ENCODE assay signal across 25 cellular contexts in genomic region chr3:45968149-45968548, GRCh38. TPM values are rescaled to one million over a fixed set of nuclear protein-coding genes. Genes with fewer than 3 reads are reported as not detected.
DNase-seq lines count a peak whose midpoint lies in the region; ATAC-seq, FAIRE-seq and TF ChIP-seq lines count a peak whose summit lies in the region.
"Had no signal": no experiment of that assay in that cellular context is flagged by ENCODE, and none has a peak within 500 bp of the region (broad histone marks: within the 10 kb centered on the region; RNA-seq: fewer than 3 reads in every experiment).

No MANE protein-coding gene starts in this region.

- no peaks in the 10 kb centered on the region for H3K27me3 ChIP-seq in GM12878 (replicated peaks in 1 of 2; ENCODE audit: control insufficient read depth in 2 of 2, insufficient read depth in 2 of 2, low read length in 1 of 2)
- no peaks in the 10 kb centered on the region for H3K27me3 ChIP-seq in MM.1S (replicated peaks; ENCODE audit: insufficient read depth, low read length)
- H3K27me3 ChIP-seq: colonic mucosa, heart right ventricle, MG63 had no signal

- H3K4me1 Mint-ChIP-seq in natural killer cell treated with Interleukin-12 subunit alpha and Interleukin-12 subunit beta and Interleukin-15 and Interleukin-18, amount 100 ng/mL, for 72 hours (ENCODE audit: low read depth in 2 of 2) = peaks cover 41 to 91% of the 10 kb centered on the region in 2 donors
- H3K4me1 Mint-ChIP-seq in natural killer cell (peaks cover 5 to 38% of the 10 kb centered on the region in 2 donors), mesothelial cell of epicardium (peaks cover 16% of the 10 kb centered on the region)

- H3K4me3 ChIP-seq in GM12878 = no peak overlapping the region
- H3K4me3 ChIP-seq in MM.1S (ENCODE audit: low read length) = no peak overlapping the region
- H3K4me3 ChIP-seq: colonic mucosa, heart right ventricle, lower lobe of right lung, MG63 had no signal

- in situ Hi-C loops in GM12878 (cut with MboI) = no loop called here

- H3F3A ChIP-seq in MM.1S (ENCODE audit: insufficient read depth, low read length) = peaks cover 13% of the 10 kb centered on the region; the same call in 1 of the 2 replicates

- peak overlapping the region; percentile 83 for H3K4me3 Mint-ChIP-seq in natural killer cell treated with Interleukin-12 subunit alpha and Interleukin-12 subunit beta and Interleukin-15 and Interleukin-18, amount 100 ng/mL, for 72 hours
- H3K4me3 Mint-ChIP-seq in natural killer cell (no peak overlapping the region), mesothelial cell of epicardium (no peak overlapping the region)
- H3K4me3 Mint-ChIP-seq: activated naive CD4-positive, alpha-beta T cell treated with anti-CD3 and anti-CD28 coated beads, Interleukin-2, amount 10 ng/mL, durations not matched to agents 7 days and 5 days; CD14-positive monocyte; naive B cell had no signal

- FAIRE-seq in GM12878 (lab: Jason Lieb, UNC) = no peak
- FAIRE-seq: endometrium, HepG2, small intestine, TTC549 had no signal

- H3K27ac ChIP-seq in GM12878 (ENCODE audit: control insufficient read depth, insufficient read depth) (no peak overlapping the region), MM.1S (ENCODE audit: low read length) (no peak overlapping the region)
- H3K27ac ChIP-seq: colonic mucosa, parathyroid adenoma had no signal

- TF ChIP-seq EP300 in GM12878 (IDR thresholded peaks at IDR 0.05; ENCODE audit: borderline replicate concordance in 1 of 2, control insufficient read depth in 1 of 2, low read depth in 2 of 2, low read length in 2 of 2) = no peak

- CTCF ChIA-PET in GM12878 (lab: Yijun Ruan, JAX) = interaction anchor here (1.0 to 2.5 kb wide), 4 partner anchors 14 to 109 kb away, joined by 3 to 11 read pairs (median 4); partner anchors contain the start of gene CXCR6

- POLR2A ChIA-PET in GM12878 (lab: Charles Lee) = interaction anchor here (1.1 to 1.3 kb wide), 2 partner anchors 10 to 14 kb away, joined by 3 read pairs; no protein-coding TSS in a partner anchor

- H3K9ac ChIP-seq in GM12878 (ENCODE audit: control insufficient read depth, insufficient read depth, low read length) = no peak overlapping the region
- H3K9ac ChIP-seq in MM.1S (ENCODE audit: low read length) = no peak overlapping the region
- H3K9ac ChIP-seq: parathyroid adenoma had no signal

- H3K4me2 ChIP-seq in GM12878 (ENCODE audit: control insufficient read depth, insufficient read depth) = no peak overlapping the region
- no peak overlapping the region for H3K4me2 ChIP-seq in MM.1S (ENCODE audit: low read depth, low read length)

- RAD21 ChIA-PET in GM12878 (lab: Charles Lee; ENCODE audit: unreplicated experiment) = interaction anchor here (1.4 to 4.8 kb wide), 3 partner anchors 10 to 109 kb away, joined by 3 to 20 read pairs (median 7); partner anchors contain the start of gene CXCR6

- H3K27me3 Mint-ChIP-seq in natural killer cell treated with Interleukin-12 subunit alpha and Interleukin-12 subunit beta and Interleukin-15 and Interleukin-18, amount 100 ng/mL, for 72 hours = no peaks in the 10 kb centered on the region
- H3K27me3 Mint-ChIP-seq in natural killer cell (ENCODE audit: low read depth in 2 of 2) (no peaks in the 10 kb centered on the region), mesothelial cell of epicardium (ENCODE audit: low read depth) (no peaks in the 10 kb centered on the region)
- H3K27me3 Mint-ChIP-seq: activated CD4-positive, alpha-beta T cell treated with anti-CD3 and anti-CD28 coated beads, Interleukin-2, amount 10 ng/mL, durations not matched to agents 24 days and 14 days; activated naive CD4-positive, alpha-beta T cell treated with anti-CD3 and anti-CD28 coated beads, Interleukin-2, amount 10 ng/mL, durations not matched to agents 7 days and 5 days; naive B cell had no signal

- H3K9me2 ChIP-seq in MM.1S (replicated peaks; ENCODE audit: insufficient read depth, low read length) = no peaks in the 10 kb centered on the region

- 92% methylated on average over 9 of the region's 9 CpGs for whole genome bisulfite sequencing in GM12878 (ENCODE audit: insufficient coverage, insufficient replicate concordance, low lambda C conversion rate, missing lambda C conversion rate)

- BruUV-seq in GM12878 (replicated peaks; lab: Mats Ljungman, UMichigan) = TSS peak; percentile 54

- no peak overlapping the region for H2AFZ ChIP-seq in GM12878 (ENCODE audit: control insufficient read depth, low read depth, low read length)
- H2AFZ ChIP-seq in MM.1S (ENCODE audit: low read length) = no peak overlapping the region
- H2AFZ ChIP-seq: parathyroid adenoma had no signal

- no peak for ATAC-seq in natural killer cell treated with Interleukin-12 subunit alpha and Interleukin-12 subunit beta and Interleukin-15 and Interleukin-18, amount 100 ng/mL, for 72 hours
- ATAC-seq in natural killer cell (no peak), GM12878 (no peak)
- ATAC-seq: lower lobe of right lung had no signal

- no peaks in the 10 kb centered on the region for H3K9me3 Mint-ChIP-seq in natural killer cell treated with Interleukin-12 subunit alpha and Interleukin-12 subunit beta and Interleukin-15 and Interleukin-18, amount 100 ng/mL, for 72 hours
- no peaks in the 10 kb centered on the region for H3K9me3 Mint-ChIP-seq in natural killer cell
- no peaks in the 10 kb centered on the region for H3K9me3 Mint-ChIP-seq in mesothelial cell of epicardium
- H3K9me3 Mint-ChIP-seq: activated CD4-positive, alpha-beta T cell treated with anti-CD3 and anti-CD28 coated beads, Interleukin-2, amount 10 ng/mL, durations not matched to agents 24 days and 14 days; activated naive CD4-positive, alpha-beta T cell treated with anti-CD3 and anti-CD28 coated beads, Interleukin-2, amount 10 ng/mL, durations not matched to agents 7 days and 5 days; immature natural killer cell; naive B cell had no signal

- TF ChIP-seq RAD21 in GM12878 (IDR thresholded peaks at IDR 0.05; ENCODE audit: insufficient read depth, low read depth, low read length) = no peak

- H3K79me2 ChIP-seq in GM12878 (ENCODE audit: control insufficient read depth, insufficient read depth, low read length) = no peaks in the 10 kb centered on the region
- no peaks in the 10 kb centered on the region for H3K79me2 ChIP-seq in MM.1S (ENCODE audit: low read length)
- H3K79me2 ChIP-seq: parathyroid adenoma had no signal

- intact Hi-C loops in natural killer cell (cut with micrococcal nuclease) (no loop called here), GM12878 (cut with micrococcal nuclease; ENCODE audit: unreplicated experiment) (no loop called here)

- H3K9me3 ChIP-seq in GM12878 (replicated peaks; ENCODE audit: control insufficient read depth, insufficient read depth, low read length) = no peaks in the 10 kb centered on the region
- no peaks in the 10 kb centered on the region for H3K9me3 ChIP-seq in MM.1S (replicated peaks; ENCODE audit: insufficient read depth, low read length)
- H3K9me3 ChIP-seq: colonic mucosa, heart right ventricle, lower lobe of right lung, MG63 had no signal

- DNase-seq in natural killer cell treated with Interleukin-12 subunit alpha and Interleukin-12 subunit beta and Interleukin-15 and Interleukin-18, amount 100 ng/mL, for 72 hours (ENCODE audit: low spot score) = no peak
- DNase-seq in natural killer cell (no peak), GM12878 (ENCODE audit: low read depth, low spot score) (no peak), mesothelial cell of epicardium (ENCODE audit: low spot score in 2 of 2, unreplicated experiment in 2 of 2) (no peak), HT-29 (ENCODE audit: low spot score) (no peak), MM.1S (no peak), GF-D8 (lab: John Stamatoyannopoulos, UW) (no peak)
- no peak for DNase-seq in activated T-cell treated with anti-CD3 and anti-CD28 coated beads, Interleukin-2, amount 50 U/mL, for 48 hours
- DNase-seq: activated CD4-positive, alpha-beta T cell treated with anti-CD3 and anti-CD28 coated beads, Interleukin-2, amount 10 ng/mL, durations not matched to agents 24 days and 14 days; activated naive CD4-positive, alpha-beta T cell treated with anti-CD3 and anti-CD28 coated beads, Interleukin-2, amount 10 ng/mL, durations not matched to agents 7 days and 5 days; colonic mucosa; heart right ventricle; immature natural killer cell; lower lobe of right lung; MG63; naive B cell; NCI-H146; NCI-H82; small intestine; stimulated activated CD4-positive, alpha-beta T cell treated with anti-CD3 and anti-CD28 coated beads, Interleukin-2, amount 100 ng/mL, for 48 hours had no signal

- H4K20me1 ChIP-seq in GM12878 (ENCODE audit: control insufficient read depth, insufficient read depth) = no peaks in the 10 kb centered on the region
- no peaks in the 10 kb centered on the region for H4K20me1 ChIP-seq in MM.1S (ENCODE audit: insufficient read depth, low read length)

- SMC1A ChIA-PET in GM12878 (lab: Charles Lee; ENCODE audit: uncharacterized antibody, unreplicated experiment) = interaction anchor here (0.8 to 2.9 kb wide), 10 partner anchors 10 to 108 kb away, joined by 3 to 13 read pairs (median 4); no protein-coding TSS in a partner anchor

- peaks cover 47% of the 10 kb centered on the region for H3K4me1 ChIP-seq in GM12878 (ENCODE audit: control insufficient read depth, insufficient read depth, low read length)
- H3K4me1 ChIP-seq in MM.1S (ENCODE audit: low read length) = peaks cover 22% of the 10 kb centered on the region
- H3K4me1 ChIP-seq: colonic mucosa, parathyroid adenoma had no signal

- no peak for TF ChIP-seq POLR2A in GM12878 (IDR thresholded peaks at IDR 0.05; ENCODE audit: low read depth, low read length)

- no peak for TF ChIP-seq CTCF in natural killer cell (IDR thresholded peaks at IDR 0.05)
- no peak for TF ChIP-seq CTCF in GM12878 (IDR thresholded peaks at IDR 0.05 in 2 of 3, conservative IDR thresholded peaks at IDR 0.05 in 1 of 3; ENCODE audit: control insufficient read depth in 2 of 3, extremely low read depth in 1 of 3, insufficient read depth in 1 of 3, low read depth in 3 of 3, low read length in 3 of 3)
- no peak for TF ChIP-seq CTCF in mesothelial cell of epicardium (IDR thresholded peaks at IDR 0.05; ENCODE audit: unreplicated experiment)
- no peak for TF ChIP-seq CTCF in MM.1S (IDR thresholded peaks at IDR 0.05; ENCODE audit: low read length)

- peak overlapping the region; percentile 83 to 91 for H3K27ac Mint-ChIP-seq in natural killer cell treated with Interleukin-12 subunit alpha and Interleukin-12 subunit beta and Interleukin-15 and Interleukin-18, amount 100 ng/mL, for 72 hours
- peak overlapping the region in 1 of 2 donors; percentile 48 for H3K27ac Mint-ChIP-seq in natural killer cell
- peak overlapping the region; percentile 55 for H3K27ac Mint-ChIP-seq in mesothelial cell of epicardium
- H3K27ac Mint-ChIP-seq: activated CD4-positive, alpha-beta T cell treated with anti-CD3 and anti-CD28 coated beads, Interleukin-2, amount 10 ng/mL, durations not matched to agents 24 days and 14 days had no signal

- H3K36me3 ChIP-seq in GM12878 (ENCODE audit: control insufficient read depth in 2 of 2, insufficient read depth in 2 of 2, low read length in 1 of 2) (peaks cover 24 to 30% of the 10 kb centered on the region in 2 experiments), MM.1S (replicated peaks; ENCODE audit: insufficient read depth, low read length) (no peaks in the 10 kb centered on the region)

- peaks cover 32% of the 10 kb centered on the region for H3K36me3 Mint-ChIP-seq in natural killer cell treated with Interleukin-12 subunit alpha and Interleukin-12 subunit beta and Interleukin-15 and Interleukin-18, amount 100 ng/mL, for 72 hours
- H3K36me3 Mint-ChIP-seq in natural killer cell (peaks cover 33% of the 10 kb centered on the region), mesothelial cell of epicardium (peaks cover 38% of the 10 kb centered on the region)

RNA-seq across cellular contexts. Expression of gene CXCR6, which starts 24.9 kb away (rescaled TPM):
- 1 to 10 TPM; 4.0 to 5.3 TPM for total RNA-seq in natural killer cell treated with Interleukin-12 subunit alpha and Interleukin-12 subunit beta and Interleukin-15 and Interleukin-18, amount 100 ng/mL, for 72 hours
- total RNA-seq in natural killer cell = 1 to 10 TPM in 2 of 3 donors, under 1 TPM in 1; 0.95 to 2.1 (median 1.7) TPM
- 0.23 and 0.32 TPM in 2 replicates for total RNA-seq in GM12878 (2013; cell fraction: nucleolus; rRNA removed)
- total RNA-seq in GM12878 (2014; rRNA removed) = not detected in 2 replicates
- not detected in 2 replicates for total RNA-seq in GM12878 (2014; rRNA removed; fragmentation: Illumina TruSeq; extraction: Trizol)
- total RNA-seq in GM12878 (2021) = not detected in 2 replicates
- 0.17 TPM for polyA plus RNA-seq in GM12878 (2011; ENCODE audit: low read depth)
- 0.12 TPM in 1 of 2 replicates, not detected in the other for polyA plus RNA-seq in GM12878 (2011; rRNA removed)
- polyA plus RNA-seq in GM12878 (2011; cell fraction: cytosol; rRNA removed) = 0.07 TPM in 1 of 2 replicates, not detected in the other
- 0.12 and 0.18 TPM in 2 replicates for polyA plus RNA-seq in GM12878 (2011; cell fraction: nucleus; rRNA removed)
- 0.09 and 0.18 TPM in 2 replicates for polyA plus RNA-seq in GM12878 (2012)
- polyA plus RNA-seq in GM12878 (2014; fragmentation: Illumina TruSeq; extraction: Trizol) = not detected in 2 replicates
- under 1 TPM; 0.04 to 0.13 TPM for polyA plus RNA-seq in GM12878 (2014; fragmentation: Nextera tagmentation; extraction: Ambion mirVana)
- polyA plus RNA-seq in GM12878 (2014; rRNA removed) = 0.12 TPM in 1 of 2 replicates, not detected in the other
- polyA plus RNA-seq in GM12878 (2016; fragmentation: Nextera tagmentation; extraction: Ambion mirVana) = under 1 TPM in 1 of 2 experiments, not detected in 1; 0.20 TPM
- polyA minus RNA-seq in GM12878 (2011; rRNA and poly(A)+ RNA removed) = 0.22 TPM in 1 of 2 replicates, not detected in the other
- polyA minus RNA-seq in GM12878 (2011; cell fraction: cytosol; rRNA and poly(A)+ RNA removed) = not detected in 2 replicates
- not detected in 2 replicates for polyA minus RNA-seq in GM12878 (2011; cell fraction: nucleus; rRNA and poly(A)+ RNA removed)
- not detected in 3 replicates for total RNA-seq in mesothelial cell of epicardium
- total RNA-seq in HT-29 (2014; rRNA removed; shearing (Covaris generic)) = not detected in 2 replicates
- total RNA-seq: HepG2 had no signal
- polyA plus RNA-seq: HepG2 had no signal

RNA-seq across cellular contexts. Expression of gene FYCO1, which starts 27.5 kb away (rescaled TPM):
- total RNA-seq in natural killer cell treated with Interleukin-12 subunit alpha and Interleukin-12 subunit beta and Interleukin-15 and Interleukin-18, amount 100 ng/mL, for 72 hours = 10 to 100 TPM; 14.6 to 30.3 TPM
- total RNA-seq in natural killer cell (10 to 100 TPM; 23.0 to 28.4 (median 27.5) TPM), GM12878 (2014; rRNA removed) (4.9 and 6.6 TPM in 2 replicates), GM12878 (2014; rRNA removed; fragmentation: Illumina TruSeq; extraction: Trizol) (6.5 and 8.5 TPM in 2 replicates), GM12878 (2021) (8.4 and 8.6 TPM in 2 replicates), mesothelial cell of epicardium (23.1 to 24.3 TPM (median 24.1 TPM) in 3 replicates)
- total RNA-seq in GM12878 (2013; cell fraction: nucleolus; rRNA removed) = 31.8 and 41.1 TPM in 2 replicates
- 2.7 TPM for polyA plus RNA-seq in GM12878 (2011; ENCODE audit: low read depth)
- polyA plus RNA-seq in GM12878 (2011; rRNA removed) (5.6 and 7.1 TPM in 2 replicates), GM12878 (2014; fragmentation: Illumina TruSeq; extraction: Trizol) (6.9 and 7.8 TPM in 2 replicates), GM12878 (2014; fragmentation: Nextera tagmentation; extraction: Ambion mirVana) (1 to 10 TPM; 1.5 to 2.2 TPM), GM12878 (2014; rRNA removed) (6.6 and 6.9 TPM in 2 replicates), GM12878 (2016; fragmentation: Nextera tagmentation; extraction: Ambion mirVana) (1 to 10 TPM; 2.6 to 3.9 TPM)
- polyA plus RNA-seq in GM12878 (2011; cell fraction: cytosol; rRNA removed) = 6.3 and 8.3 TPM in 2 replicates
- polyA plus RNA-seq in GM12878 (2011; cell fraction: nucleus; rRNA removed) = 17.5 and 18.2 TPM in 2 replicates
- polyA plus RNA-seq in GM12878 (2012) = 3.7 and 5.2 TPM in 2 replicates
- 15.7 and 20.2 TPM in 2 replicates for polyA minus RNA-seq in GM12878 (2011; rRNA and poly(A)+ RNA removed)
- 2.8 and 4.3 TPM in 2 replicates for polyA minus RNA-seq in GM12878 (2011; cell fraction: cytosol; rRNA and poly(A)+ RNA removed)
- 20.8 and 24.9 TPM in 2 replicates for polyA minus RNA-seq in GM12878 (2011; cell fraction: nucleus; rRNA and poly(A)+ RNA removed)
- total RNA-seq in HT-29 (2014; rRNA removed; shearing (Covaris generic)) = 8.5 and 9.7 TPM in 2 replicates

RNA-seq across cellular contexts. Expression of gene XCR1, which starts 59.1 kb away (rescaled TPM):
- total RNA-seq in natural killer cell treated with Interleukin-12 subunit alpha and Interleukin-12 subunit beta and Interleukin-15 and Interleukin-18, amount 100 ng/mL, for 72 hours = not detected
- total RNA-seq in natural killer cell = under 1 TPM in 1 of 3 donors, not detected in 2; 0.21 TPM
- total RNA-seq in GM12878 (2013; cell fraction: nucleolus; rRNA removed) = not detected in 2 replicates
- 0.05 and 0.17 TPM in 2 replicates for total RNA-seq in GM12878 (2014; rRNA removed)
- 0.09 TPM in 2 replicates for total RNA-seq in GM12878 (2014; rRNA removed; fragmentation: Illumina TruSeq; extraction: Trizol)
- 0.13 and 0.26 TPM in 2 replicates for total RNA-seq in GM12878 (2021)
- polyA plus RNA-seq in GM12878 (2011; ENCODE audit: low read depth) = 0.25 TPM
- polyA plus RNA-seq in GM12878 (2011; rRNA removed) = 0.03 TPM in 2 replicates
- 0.03 and 0.05 TPM in 2 replicates for polyA plus RNA-seq in GM12878 (2011; cell fraction: cytosol; rRNA removed)
- polyA plus RNA-seq in GM12878 (2011; cell fraction: nucleus; rRNA removed) = 0.03 TPM in 2 replicates
- polyA plus RNA-seq in GM12878 (2012) = 0.10 and 0.27 TPM in 2 replicates
- polyA plus RNA-seq in GM12878 (2014; fragmentation: Illumina TruSeq; extraction: Trizol) = 0.24 and 0.38 TPM in 2 replicates
- polyA plus RNA-seq in GM12878 (2014; fragmentation: Nextera tagmentation; extraction: Ambion mirVana) = under 1 TPM; 0.02 to 0.05 TPM
- 0.16 and 0.29 TPM in 2 replicates for polyA plus RNA-seq in GM12878 (2014; rRNA removed)
- not detected for polyA plus RNA-seq in GM12878 (2016; fragmentation: Nextera tagmentation; extraction: Ambion mirVana)
- not detected in 2 replicates for polyA minus RNA-seq in GM12878 (2011; rRNA and poly(A)+ RNA removed)
- not detected in 2 replicates for polyA minus RNA-seq in GM12878 (2011; cell fraction: cytosol; rRNA and poly(A)+ RNA removed)
- polyA minus RNA-seq in GM12878 (2011; cell fraction: nucleus; rRNA and poly(A)+ RNA removed) = not detected in 2 replicates
- not detected in 3 replicates for total RNA-seq in mesothelial cell of epicardium
- total RNA-seq in HT-29 (2014; rRNA removed; shearing (Covaris generic)) = not detected in 2 replicates
- total RNA-seq: HepG2 had no signal
- polyA plus RNA-seq: HepG2 had no signal
